In genomic region chr12:73110816-73111215, GRCh38 we compare ENCODE assay signal across 7 cellular contexts.
"Had no signal": no experiment of that assay in that cellular context is flagged by ENCODE, and none has a peak within 500 bp of the region (broad histone marks: within the 10 kb centered on the region; RNA-seq: fewer than 3 reads in every experiment).

No MANE protein-coding gene starts in this region.

- H3K36me3 ChIP-seq: HAP-1 had no signal

- H3K4me3 ChIP-seq: GM23248, GM23338, HAP-1 had no signal

- H3K9me3 ChIP-seq: HAP-1 had no signal

- H3K4me2 ChIP-seq: GM23338 had no signal

- H3K27ac ChIP-seq: GM23248 had no signal

- H3K9ac ChIP-seq: GM23248 had no signal

- H2AFZ ChIP-seq: GM23248, GM23338 had no signal

- DNase-seq: GM23248, GOT3, H9, HCEC 1CT, HFFc6 had no signal
